11 cellular contexts compared by ENCODE assay signal in the genomic region with DNA sequence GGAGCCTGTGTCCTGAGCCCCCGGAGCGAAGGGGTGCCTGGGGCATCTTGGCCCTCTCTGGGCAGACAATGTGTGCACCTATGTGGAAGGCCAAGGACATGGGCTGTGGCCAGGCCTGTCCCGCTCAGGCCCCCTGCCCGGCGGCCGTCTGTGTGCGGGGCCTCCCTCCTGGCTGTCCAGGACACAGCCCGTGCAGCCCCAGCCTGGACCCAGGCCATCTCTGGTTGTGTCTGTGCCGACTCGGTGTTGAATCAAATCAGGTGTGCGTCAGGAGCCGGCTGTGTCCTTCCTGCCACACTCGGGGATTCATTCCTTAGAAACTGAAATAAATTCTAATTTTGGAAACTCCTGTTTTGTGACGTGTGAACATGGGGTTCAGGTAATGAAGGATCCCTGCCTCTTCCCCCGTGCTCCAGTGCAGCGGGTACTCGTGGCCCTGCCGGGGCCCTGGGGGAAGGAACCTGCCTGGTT. TPM values are rescaled to one million over a fixed set of nuclear protein-coding genes. Genes with fewer than 3 reads are reported as not detected.
DNase-seq lines count a peak whose midpoint lies in the region; ATAC-seq, FAIRE-seq and TF ChIP-seq lines count a peak whose summit lies in the region.
"Had no signal": no experiment of that assay in that cellular context is flagged by ENCODE, and none has a peak within 500 bp of the region (broad histone marks: within the 10 kb centered on the region; RNA-seq: fewer than 3 reads in every experiment).

No MANE protein-coding gene starts in this region.

- 94% methylated on average over 18 of the region's 18 CpGs for WGBS in HUES64

- H3K4me3 ChIP-seq in CD4-positive, alpha-beta memory T cell (ENCODE audit: low read length in 2 of 2), result no peak overlapping the region
- H3K4me3 ChIP-seq in HUES64 (ENCODE audit: low read length), result peak overlapping the region; percentile 77
- H3K4me3 ChIP-seq: body of pancreas had no signal

- CTCF ChIA-PET in CD4-positive, alpha-beta memory T cell (lab: Charles Lee; ENCODE audit: partially characterized antibody), result no interaction called here

- peak overlapping the region; percentile 78 for H3K27ac ChIP-seq in CD4-positive, alpha-beta memory T cell (ENCODE audit: low read depth, low read length)
- H3K27ac ChIP-seq in HUES64 (ENCODE audit: low read depth, low read length), result no peak overlapping the region; the same call in 1 of the 2 replicates
- H3K27ac ChIP-seq: GM23248 had no signal

- TF ChIP-seq CTCF in brain (conservative IDR thresholded peaks at IDR 0.05), result no peak
- TF ChIP-seq CTCF in natural killer cell (IDR thresholded peaks at IDR 0.05), result no peak

- H3K9me3 Mint-ChIP-seq in CD4-positive, alpha-beta memory T cell, result peaks cover 0 to 2% (median 0%) of the 10 kb centered on the region in 8 donors
- H3K9me3 Mint-ChIP-seq in brain (peaks cover 0 to 3% (median 2%) of the 10 kb centered on the region in 5 experiments), natural killer cell (no peaks in the 10 kb centered on the region)

- no peaks in the 10 kb centered on the region for H3K27me3 Mint-ChIP-seq in CD4-positive, alpha-beta memory T cell
- H3K27me3 Mint-ChIP-seq in brain (peaks cover 4% of the 10 kb centered on the region), natural killer cell (ENCODE audit: low read depth in 2 of 2) (no peaks in the 10 kb centered on the region)

- H3K27ac Mint-ChIP-seq in CD4-positive, alpha-beta memory T cell, result peak overlapping the region; percentile 22 to 81 (median 55)
- H3K27ac Mint-ChIP-seq in brain, result peak overlapping the region in 3 of 5 experiments; percentile 48 to 86 (median 81)
- H3K27ac Mint-ChIP-seq in natural killer cell, result peak overlapping the region; percentile 46 to 65

- DNase-seq in CD4-positive, alpha-beta memory T cell, result peak in 1 of 5 donors; percentile 20
- DNase-seq in natural killer cell (no peak), HTR-8/SVneo (ENCODE audit: insufficient read length, low spot score) (no peak)
- no peak for DNase-seq in stimulated activated CD4-positive, alpha-beta T cell treated with anti-CD3 and anti-CD28 coated beads, Interleukin-2, amount 100 ng/mL, for 24 hours
- DNase-seq: NCI-H1436 had no signal

- no peaks in the 10 kb centered on the region for H3K27me3 ChIP-seq in CD4-positive, alpha-beta memory T cell (ENCODE audit: insufficient read depth, low read length)
- peaks cover 6% of the 10 kb centered on the region for H3K27me3 ChIP-seq in HUES64 (ENCODE audit: insufficient read depth, low read length)
- H3K27me3 ChIP-seq: body of pancreas had no signal

- no peak overlapping the region for H3K9ac ChIP-seq in HUES64 (ENCODE audit: low read depth, low read length)

- FAIRE-seq in HTR-8/SVneo (lab: Jason Lieb, UNC), result no peak

- H3K9me3 ChIP-seq in CD4-positive, alpha-beta memory T cell (ENCODE audit: control insufficient read depth in 1 of 2, low read length in 2 of 2), result no peaks in the 10 kb centered on the region
- 0 out of 2 replicates have a peak, but pooled peaks cover 3% of the 10 kb centered on the region for H3K9me3 ChIP-seq in HUES64 (ENCODE audit: insufficient read depth, low read depth, low read length)
- H3K9me3 ChIP-seq: body of pancreas had no signal

- POLR2A ChIA-PET in CD4-positive, alpha-beta memory T cell (lab: Charles Lee; ENCODE audit: partially characterized antibody), result interaction anchor here (0.9 to 6.0 kb wide), 2 partner anchors 8 to 422 kb away, joined by 3 to 73 read pairs; no protein-coding TSS in a partner anchor

- intact Hi-C loops in CD4-positive, alpha-beta memory T cell (cut with micrococcal nuclease), result no loop called here
- intact Hi-C loops in natural killer cell (cut with micrococcal nuclease), result no loop called here

- peaks cover 9 to 22% (median 15%) of the 10 kb centered on the region in 4 donors for H3K4me1 Mint-ChIP-seq in CD4-positive, alpha-beta memory T cell
- peaks cover 27% of the 10 kb centered on the region for H3K4me1 Mint-ChIP-seq in brain
- peaks cover 14 to 22% of the 10 kb centered on the region in 2 donors for H3K4me1 Mint-ChIP-seq in natural killer cell

- ATAC-seq in natural killer cell (no peak), HG02885 (IDR thresholded peaks at IDR 0.05; ENCODE audit: poor library complexity, unreplicated experiment) (no peak), GM18511 (IDR thresholded peaks at IDR 0.05; ENCODE audit: unreplicated experiment) (no peak)
- ATAC-seq: body of pancreas had no signal

- peaks cover 15% of the 10 kb centered on the region for H3K36me3 ChIP-seq in CD4-positive, alpha-beta memory T cell (ENCODE audit: insufficient read depth, low read length)
- H3K36me3 ChIP-seq in HUES64 (ENCODE audit: insufficient read depth, low read length), result peaks cover 35% of the 10 kb centered on the region

- H3K4me1 ChIP-seq in CD4-positive, alpha-beta memory T cell (ENCODE audit: insufficient read depth, low read length), result peaks cover 22% of the 10 kb centered on the region
- no peaks in the 10 kb centered on the region for H3K4me1 ChIP-seq in HUES64 (ENCODE audit: insufficient read depth, low read length)

- peaks cover 8 to 20% of the 10 kb centered on the region in 2 donors for H3K36me3 Mint-ChIP-seq in CD4-positive, alpha-beta memory T cell
- peaks cover 23% of the 10 kb centered on the region for H3K36me3 Mint-ChIP-seq in brain
- no peaks in the 10 kb centered on the region for H3K36me3 Mint-ChIP-seq in natural killer cell

- peak overlapping the region in 7 of 8 donors; percentile 49 to 79 (median 69) for H3K4me3 Mint-ChIP-seq in CD4-positive, alpha-beta memory T cell
- H3K4me3 Mint-ChIP-seq in brain (peak overlapping the region; percentile 76 to 80 (median 79)), natural killer cell (peak overlapping the region; percentile 60)

RNA-seq across cellular contexts. Expression of a gene that starts 1.5 kb away (rescaled TPM):
- total RNA-seq in CD4-positive, alpha-beta memory T cell, result 10 to 100 TPM; 33.8 to 34.8 TPM
- polyA plus RNA-seq in CD4-positive, alpha-beta memory T cell, result 1 to 10 TPM; 2.0 to 6.6 TPM
- 10.9 TPM for polyA plus RNA-seq in HUES64 (2013, experiment 1 of 2)
- polyA plus RNA-seq in HUES64 (2013, experiment 2 of 2), result 10.3 TPM
- 17.1 TPM for polyA plus RNA-seq in brain (ENCODE audit: insufficient read depth, low read depth, low replicate concordance)
- 10 to 100 TPM; 37.3 to 45.2 (median 37.6) TPM for total RNA-seq in natural killer cell

RNA-seq across cellular contexts. Expression of a gene that starts 13.6 kb away (rescaled TPM):
- 100 to 1,000 TPM; 124 to 126 TPM for total RNA-seq in CD4-positive, alpha-beta memory T cell
- 10 to 100 TPM; 51.5 to 61.4 TPM for polyA plus RNA-seq in CD4-positive, alpha-beta memory T cell
- 32.5 TPM for polyA plus RNA-seq in HUES64 (2013, experiment 1 of 2)
- 33.3 TPM for polyA plus RNA-seq in HUES64 (2013, experiment 2 of 2)
- polyA plus RNA-seq in brain (ENCODE audit: insufficient read depth, low read depth, low replicate concordance), result 10.7 TPM
- total RNA-seq in natural killer cell, result 100 to 1,000 TPM; 129 to 138 (median 132) TPM

RNA-seq across cellular contexts. Expression of a gene that starts 28.8 kb away (rescaled TPM):
- total RNA-seq in CD4-positive, alpha-beta memory T cell, result not detected
- not detected for polyA plus RNA-seq in CD4-positive, alpha-beta memory T cell
- polyA plus RNA-seq in HUES64 (2013, experiment 1 of 2), result 3.0 TPM
- 2.9 TPM for polyA plus RNA-seq in HUES64 (2013, experiment 2 of 2)
- polyA plus RNA-seq in brain (ENCODE audit: insufficient read depth, low read depth, low replicate concordance), result 15.2 TPM
- 1 to 10 TPM in 1 of 3 donors, under 1 TPM in 2; 0.16 to 3.4 (median 0.27) TPM for total RNA-seq in natural killer cell
- total RNA-seq: GM23248 had no signal

RNA-seq across cellular contexts. Expression of a gene that starts 45.5 kb away (rescaled TPM):
- total RNA-seq in CD4-positive, alpha-beta memory T cell, result 100 to 1,000 TPM; 132 to 133 TPM
- polyA plus RNA-seq in CD4-positive, alpha-beta memory T cell, result 10 to 100 TPM; 16.5 to 20.5 TPM
- polyA plus RNA-seq in HUES64 (2013, experiment 1 of 2), result 15.8 TPM
- 16.8 TPM for polyA plus RNA-seq in HUES64 (2013, experiment 2 of 2)
- 14.4 TPM for polyA plus RNA-seq in brain (ENCODE audit: insufficient read depth, low read depth, low replicate concordance)
- 100 to 1,000 TPM; 105 to 126 (median 118) TPM for total RNA-seq in natural killer cell

RNA-seq across cellular contexts. Expression of a gene that starts 51.8 kb away (rescaled TPM):
- total RNA-seq in CD4-positive, alpha-beta memory T cell, result 100 to 1,000 TPM; 141 to 151 TPM
- polyA plus RNA-seq in CD4-positive, alpha-beta memory T cell, result 1 to 10 TPM; 3.8 to 6.8 TPM
- 11.0 TPM for polyA plus RNA-seq in HUES64 (2013, experiment 1 of 2)
- 11.8 TPM for polyA plus RNA-seq in HUES64 (2013, experiment 2 of 2)
- polyA plus RNA-seq in brain (ENCODE audit: insufficient read depth, low read depth, low replicate concordance), result 14.3 TPM
- total RNA-seq in natural killer cell, result 100 to 1,000 TPM; 112 to 131 (median 123) TPM
